In the genomic region with DNA sequence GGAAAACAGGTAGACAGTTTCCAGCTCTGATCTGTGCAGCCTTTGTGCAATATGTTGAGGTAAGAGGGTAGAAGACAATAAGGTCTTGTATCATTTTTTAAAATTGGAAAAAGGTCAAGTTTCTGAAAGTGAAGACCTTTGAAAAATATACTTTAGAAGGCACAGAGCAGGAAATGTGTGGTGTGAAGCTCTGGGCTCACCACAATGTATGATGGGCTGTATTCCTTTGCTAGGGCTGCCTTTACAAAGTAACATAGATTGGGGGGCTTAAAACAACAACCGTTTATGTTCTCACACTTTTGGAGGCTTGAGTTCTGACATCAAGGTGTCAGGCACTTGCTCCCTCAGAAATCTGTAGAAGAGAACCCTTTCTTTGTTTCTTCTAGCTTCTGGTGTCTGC, we compare ENCODE assay signal across 17 cellular contexts.
DNase-seq lines count a peak whose midpoint lies in the region; TF ChIP-seq lines count a peak whose summit lies in the region.
"Had no signal": no experiment of that assay in that cellular context is flagged by ENCODE, and none has a peak within 500 bp of the region (broad histone marks: within the 10 kb centered on the region; RNA-seq: fewer than 3 reads in every experiment).

No MANE protein-coding gene starts in this region.

- no peaks in the 10 kb centered on the region for H3K9me3 ChIP-seq in CD4-positive, alpha-beta memory T cell (ENCODE audit: control insufficient read depth in 1 of 2, low read length in 2 of 2)
- no peaks in the 10 kb centered on the region for H3K9me3 ChIP-seq in neutrophil
- H3K9me3 ChIP-seq: HAP-1, tibial nerve had no signal

- H3K4me3 Mint-ChIP-seq in CD4-positive, alpha-beta memory T cell, result peak overlapping the region in 1 of 8 donors; percentile 4
- no peak overlapping the region for H3K4me3 Mint-ChIP-seq in HFFc6
- peak overlapping the region; percentile 60 for H3K4me3 Mint-ChIP-seq in activated naive CD8-positive, alpha-beta T cell

- no peaks in the 10 kb centered on the region for H3K36me3 ChIP-seq in CD4-positive, alpha-beta memory T cell (ENCODE audit: insufficient read depth, low read length)
- no peaks in the 10 kb centered on the region for H3K36me3 ChIP-seq in neutrophil
- H3K36me3 ChIP-seq: BLaER1 treated with 17β-estradiol and CSF1 and Interleukin-3, amounts not matched to agents 10 nM and 100 nM; HAP-1; tibial nerve had no signal

- no peak for DNase-seq in CD4-positive, alpha-beta memory T cell
- no peak for DNase-seq in HFFc6
- no peak for DNase-seq in cardiac septum (ENCODE audit: low spot score)
- DNase-seq in stimulated activated CD4-positive, alpha-beta T cell treated with anti-CD3 and anti-CD28 coated beads, Interleukin-2, amount 100 ng/mL, for 24 hours, result no peak
- no peak for DNase-seq in UCSD-AML1 (lab: John Stamatoyannopoulos, UW; ENCODE audit: unreplicated experiment)
- DNase-seq: dermis blood vessel endothelial cell, KG1, NCI-H1105, NCI-H2171, NCI-H69 had no signal

- H3K27ac ChIP-seq in CD4-positive, alpha-beta memory T cell (ENCODE audit: low read depth, low read length), result no peak overlapping the region
- H3K27ac ChIP-seq in neutrophil, result peak overlapping the region; percentile 97
- H3K27ac ChIP-seq: tibial nerve had no signal

- POLR2A ChIA-PET in CD4-positive, alpha-beta memory T cell (lab: Charles Lee; ENCODE audit: partially characterized antibody), result interaction anchor here (0.8 to 1.0 kb wide), 2 partner anchors 9 to 14 kb away, joined by 5 read pairs; no protein-coding TSS in a partner anchor

- H3K27me3 ChIP-seq in CD4-positive, alpha-beta memory T cell (ENCODE audit: insufficient read depth, low read length), result no peaks in the 10 kb centered on the region
- no peaks in the 10 kb centered on the region for H3K27me3 ChIP-seq in neutrophil
- H3K27me3 ChIP-seq: BLaER1 treated with 17β-estradiol and CSF1 and Interleukin-3, amounts not matched to agents 10 nM and 100 nM; tibial nerve had no signal

- TF ChIP-seq CTCF in HFFc6 (IDR thresholded peaks at IDR 0.05) (no peak), neutrophil (IDR thresholded peaks at IDR 0.05) (no peak)

- no peaks in the 10 kb centered on the region for H3K27me3 Mint-ChIP-seq in CD4-positive, alpha-beta memory T cell
- H3K27me3 Mint-ChIP-seq in HFFc6 (ENCODE audit: insufficient read depth), result no peaks in the 10 kb centered on the region
- no peaks in the 10 kb centered on the region for H3K27me3 Mint-ChIP-seq in activated naive CD8-positive, alpha-beta T cell
- H3K27me3 Mint-ChIP-seq: progenitor cell of endocrine pancreas had no signal

- CTCF ChIA-PET in CD4-positive, alpha-beta memory T cell (lab: Charles Lee; ENCODE audit: partially characterized antibody), result no interaction called here

- peaks cover 93% of the 10 kb centered on the region for H3K4me1 ChIP-seq in CD4-positive, alpha-beta memory T cell (ENCODE audit: insufficient read depth, low read length)
- H3K4me1 ChIP-seq in neutrophil (ENCODE audit: control insufficient read depth in 1 of 2, insufficient read depth in 1 of 2, low read depth in 1 of 2, low read length in 1 of 2), result peaks cover 57 to 60% of the 10 kb centered on the region in 2 experiments

- peaks cover 0 to 4% (median 0%) of the 10 kb centered on the region in 8 donors for H3K9me3 Mint-ChIP-seq in CD4-positive, alpha-beta memory T cell
- H3K9me3 Mint-ChIP-seq in HFFc6, result no peaks in the 10 kb centered on the region; the same call in 1 of the 2 replicates
- H3K9me3 Mint-ChIP-seq in activated naive CD8-positive, alpha-beta T cell (ENCODE audit: low read depth), result no peaks in the 10 kb centered on the region

- H3K36me3 Mint-ChIP-seq in CD4-positive, alpha-beta memory T cell, result no peaks in the 10 kb centered on the region
- peaks cover 5% of the 10 kb centered on the region; the same call in 1 of the 2 replicates for H3K36me3 Mint-ChIP-seq in HFFc6 (ENCODE audit: low read depth)
- H3K36me3 Mint-ChIP-seq in activated naive CD8-positive, alpha-beta T cell, result peaks cover 2% of the 10 kb centered on the region

- intact Hi-C loops in CD4-positive, alpha-beta memory T cell (cut with micrococcal nuclease), result loop anchor here (5.0 kb wide), 1 partner anchor 516 kb away; a partner anchor contains a TSS
- intact Hi-C loops in cardiac septum (cut with DNase I), result no loop called here

- peak overlapping the region in 6 of 7 donors; percentile 8 to 83 (median 44) for H3K27ac Mint-ChIP-seq in CD4-positive, alpha-beta memory T cell
- peak overlapping the region; percentile 86 for H3K27ac Mint-ChIP-seq in HFFc6
- peak overlapping the region; percentile 97 for H3K27ac Mint-ChIP-seq in activated naive CD8-positive, alpha-beta T cell
- H3K27ac Mint-ChIP-seq: progenitor cell of endocrine pancreas had no signal

- H3K4me1 Mint-ChIP-seq in CD4-positive, alpha-beta memory T cell, result peaks cover 45 to 70% (median 58%) of the 10 kb centered on the region in 4 donors
- H3K4me1 Mint-ChIP-seq in HFFc6 (ENCODE audit: low read depth), result peaks cover 72% of the 10 kb centered on the region
- H3K4me1 Mint-ChIP-seq in activated naive CD8-positive, alpha-beta T cell (ENCODE audit: low read depth), result peaks cover 85% of the 10 kb centered on the region

- no peak overlapping the region for H3K4me3 ChIP-seq in CD4-positive, alpha-beta memory T cell (ENCODE audit: low read length in 2 of 2)
- H3K4me3 ChIP-seq in neutrophil (ENCODE audit: low read depth in 1 of 2, low read length in 1 of 2), result no peak overlapping the region
- H3K4me3 ChIP-seq: BLaER1 treated with 17β-estradiol and CSF1 and Interleukin-3, amounts not matched to agents 10 nM and 100 nM; HAP-1; skin epidermis; tibial nerve had no signal

Comparison
In these comparisons a context has a peak if more than half of its experiments do, and no peak if none do; other contexts are left out.
1. H3K27ac Mint-ChIP-seq: peak in every context shown above with its lines; median percentile 97 in activated naive CD8-positive, alpha-beta T cell; 86 in HFFc6; 44 in CD4-positive, alpha-beta memory T cell.